ENCODE assay signal across 17 cellular contexts in the genomic region with DNA sequence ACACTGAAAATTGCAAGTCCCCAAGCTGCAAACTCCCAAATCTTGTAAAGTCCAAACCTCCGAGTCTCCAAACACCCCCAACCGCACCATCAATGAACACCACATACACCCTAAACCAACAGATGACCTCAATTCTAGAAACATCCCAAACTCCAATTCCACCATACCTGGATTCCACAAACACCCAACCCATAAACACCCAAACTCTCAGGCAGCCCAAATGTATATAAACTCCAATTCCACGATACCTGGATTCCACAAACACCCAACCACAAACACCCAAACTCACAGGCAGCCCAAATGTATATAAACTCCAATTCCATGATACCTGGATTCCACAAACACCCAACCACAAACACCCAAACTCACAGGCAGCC. TPM values are rescaled to one million over a fixed set of nuclear protein-coding genes. Genes with fewer than 3 reads are reported as not detected.
DNase-seq lines count a peak whose midpoint lies in the region; ATAC-seq and TF ChIP-seq lines count a peak whose summit lies in the region.
"Had no signal": no experiment of that assay in that cellular context is flagged by ENCODE, and none has a peak within 500 bp of the region (broad histone marks: within the 10 kb centered on the region; RNA-seq: fewer than 3 reads in every experiment).

No MANE protein-coding gene starts in this region.

- H3K4me3 ChIP-seq in BLaER1 (no peak overlapping the region), esophagus muscularis mucosa (peak overlapping the region; percentile 40 to 57 (median 44)), rectal smooth muscle tissue (ENCODE audit: low read length) (peak overlapping the region; percentile 37)

- H4K20me1 ChIP-seq in BLaER1, result no peaks in the 10 kb centered on the region

- CTCF ChIA-PET in RWPE1 (lab: Yijun Ruan, JAX), result no interaction called here

- intact Hi-C loops in esophagus muscularis mucosa (cut with DNase I), result no loop called here

- POLR2A ChIA-PET in RWPE1 (lab: Yijun Ruan, JAX; ENCODE audit: low non-redundant PET), result no interaction called here

- H3K27ac ChIP-seq in BLaER1 (no peak overlapping the region), RWPE1 (peak overlapping the region; percentile 90), esophagus muscularis mucosa (replicated peaks in 1 of 4) (peak overlapping the region in 3 of 4 donors; percentile 13 to 41 (median 15)), rectal smooth muscle tissue (ENCODE audit: low read depth, low read length) (no peak overlapping the region)

- no peak for TF ChIP-seq CTCF in RWPE1 (conservative IDR thresholded peaks at IDR 0.05; ENCODE audit: low read depth)
- TF ChIP-seq CTCF in esophagus muscularis mucosa (IDR thresholded peaks at IDR 0.05), result no peak

- WGBS in esophagus muscularis mucosa, result 79% methylated on average over 3 of the region's 3 CpGs

- H3K27me3 ChIP-seq in BLaER1 (no peaks in the 10 kb centered on the region), esophagus muscularis mucosa (peaks cover 0 to 38% (median 0%) of the 10 kb centered on the region in 4 donors), rectal smooth muscle tissue (ENCODE audit: control insufficient read depth, insufficient read depth, low read length) (no peaks in the 10 kb centered on the region)

- no peaks in the 10 kb centered on the region for H3K36me3 ChIP-seq in BLaER1
- H3K36me3 ChIP-seq in esophagus muscularis mucosa, result peaks cover 0 to 6% (median 2%) of the 10 kb centered on the region in 4 donors
- no peaks in the 10 kb centered on the region for H3K36me3 ChIP-seq in rectal smooth muscle tissue (ENCODE audit: control insufficient read depth, insufficient read depth, low read length)

- H3K9ac ChIP-seq in BLaER1 (no peak overlapping the region), rectal smooth muscle tissue (ENCODE audit: low read length) (no peak overlapping the region)

- 0 out of 2 replicates have a peak overlapping the region, but pooled peaks have one; percentile 74 for H3K4me2 ChIP-seq in BLaER1

- no peak for TF ChIP-seq POLR2A in esophagus muscularis mucosa (IDR thresholded peaks at IDR 0.05; ENCODE audit: low read depth)

- TF ChIP-seq EP300 in esophagus muscularis mucosa (IDR thresholded peaks at IDR 0.05), result no peak

- H3K9me3 ChIP-seq in BLaER1, result no peaks in the 10 kb centered on the region
- no peaks in the 10 kb centered on the region for H3K9me3 ChIP-seq in esophagus muscularis mucosa

- no peak for ATAC-seq in HG03159 (IDR thresholded peaks at IDR 0.05; ENCODE audit: unreplicated experiment)
- ATAC-seq: SK-N-SH treated with all-trans-retinoic acid at 6 μM for 48 hours had no signal

- no peak for DNase-seq in RWPE1 (ENCODE audit: low spot score)
- DNase-seq in esophagus muscularis mucosa (ENCODE audit: extremely low spot score), result no peak
- no peak for DNase-seq in HUDEP-2 (lab: John Stamatoyannopoulos, UW; ENCODE audit: unreplicated experiment in 76 of 76)
- DNase-seq in effector CD4-positive, alpha-beta T cell, result no peak
- no peak for DNase-seq in NCI-H82 treated with DMSO at 0.1 percent for 48 hours (lab: John Stamatoyannopoulos, UW; ENCODE audit: unreplicated experiment)
- DNase-seq: activated CD4-positive, alpha-beta memory T cell treated with anti-CD3 and anti-CD28 coated beads for 36 hours; activated T-cell treated with anti-CD3 and anti-CD28 coated beads, Interleukin-2, amount 50 U/mL, for 24 hours; DND-41; NCI-H2081 treated with DMSO at 0.1 percent for 48 hours; NCI-H526; retina had no signal

- H3K4me1 ChIP-seq in BLaER1, result peaks cover 50% of the 10 kb centered on the region
- H3K4me1 ChIP-seq in esophagus muscularis mucosa, result peaks cover 0 to 27% (median 12%) of the 10 kb centered on the region in 4 donors
- H3K4me1 ChIP-seq in rectal smooth muscle tissue (ENCODE audit: control insufficient read depth, insufficient read depth, low read length), result no peaks in the 10 kb centered on the region

RNA-seq across cellular contexts. Expression of a gene that starts 0.5 kb away (rescaled TPM):
- 1,000 to 10,000 TPM in 1 of 4 donors, 100 to 1,000 TPM in 3; 393 to 1,020 (median 677) TPM for total RNA-seq in esophagus muscularis mucosa

RNA-seq across cellular contexts. Expression of a gene that starts 17.4 kb away (rescaled TPM):
- total RNA-seq in esophagus muscularis mucosa, result 10 to 100 TPM; 38.2 to 61.7 (median 48.2) TPM

RNA-seq across cellular contexts. Expression of a gene that starts 19.5 kb away (rescaled TPM):
- total RNA-seq in esophagus muscularis mucosa, result 100 to 1,000 TPM in 3 of 4 donors, 10 to 100 TPM in 1; 85.8 to 148 (median 118) TPM

RNA-seq across cellular contexts. Expression of a gene that starts 47.3 kb away (rescaled TPM):
- total RNA-seq in esophagus muscularis mucosa, result under 1 TPM in 2 of 4 donors, not detected in 2; 0.33 to 0.34 TPM
- total RNA-seq: neural crest cell had no signal

RNA-seq across cellular contexts. Expression of a gene that starts 50.0 kb away (rescaled TPM):
- 1 to 10 TPM in 1 of 4 donors, under 1 TPM in 3; 0.42 to 3.0 (median 0.70) TPM for total RNA-seq in esophagus muscularis mucosa
- total RNA-seq: frontal cortex, neural crest cell had no signal

Comparison
In these comparisons a context has a peak if more than half of its experiments do, and no peak if none do; other contexts are left out.
1. H3K27ac ChIP-seq: peak in RWPE1 (single experiment) and esophagus muscularis mucosa (3 of 4); none in BLaER1 (single experiment) and rectal smooth muscle tissue (single experiment).